Comparison of ENCODE assay signal across 1 cellular context in the genomic region with DNA sequence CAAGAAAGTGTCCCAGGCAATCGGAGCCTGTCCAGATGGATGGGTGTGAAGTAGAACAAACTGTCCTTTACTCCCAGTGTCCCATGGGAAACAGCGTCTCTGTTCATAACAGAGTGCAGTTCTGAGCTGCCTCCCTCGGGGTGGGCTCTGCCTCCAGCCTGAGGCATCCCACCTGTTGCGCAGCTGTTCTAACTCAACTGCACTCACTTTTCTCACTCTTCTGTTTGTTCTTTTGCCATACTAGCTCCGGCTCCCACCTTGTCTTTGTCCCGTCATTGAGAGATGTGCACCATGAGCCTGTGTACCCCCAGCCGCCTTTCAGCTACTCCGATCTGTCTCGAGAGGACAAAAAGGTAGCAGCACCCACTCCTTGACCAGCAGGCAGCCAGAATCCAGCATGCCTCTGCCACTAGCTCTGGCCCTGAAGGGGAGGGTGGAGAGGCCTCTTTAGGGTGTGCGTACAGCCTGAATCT.
TF ChIP-seq lines count a peak whose summit lies in the region.

No MANE protein-coding gene starts in this region.

TF ChIP-seq in HEK293, 187 proteins besides CTCF, POLR2A, EP300 and RAD21:
- TF ChIP-seq ZFHX2 (tag by site-specific recombination; conservative IDR thresholded peaks at IDR 0.05), result no peak
- TF ChIP-seq SCRT1 (tag by site-specific recombination; IDR thresholded peaks at IDR 0.05; ENCODE audit: borderline replicate concordance), result peak; percentile 61; the same call in 1 of the 2 replicates
- TF ChIP-seq SCRT2 (tag by site-specific recombination; IDR thresholded peaks at IDR 0.05), result peak; percentile 88
